ENCODE assay signal across 8 cellular contexts in genomic region chr21:14773777-14774345, GRCh38.
DNase-seq lines count a peak whose midpoint lies in the region; ATAC-seq and TF ChIP-seq lines count a peak whose summit lies in the region.

No MANE protein-coding gene starts in this region.

- peak; percentile 18 for DNase-seq in NK-92 treated with Interleukin-12 subunit alpha and Interleukin-12 subunit beta, amount 100 ng/mL, for 24 hours (lab: John Stamatoyannopoulos, UW)
- DNase-seq in NK-92 (lab: John Stamatoyannopoulos, UW; ENCODE audit: unreplicated experiment) (no peak), activated T-helper 1 cell treated with Interleukin-2 at 50 U/mL for 16 hours (ENCODE audit: low read depth) (peak; percentile 40), left cardiac atrium (peak; percentile 43)
- peak; percentile 74 for DNase-seq in stimulated activated CD4-positive, alpha-beta T cell treated with anti-CD3 and anti-CD28 coated beads, Interleukin-15, amount 100 ng/mL, for 24 hours

- no peak overlapping the region for H3K27ac ChIP-seq in OCI-LY3 (ENCODE audit: low read length)

- intact Hi-C loops in left cardiac atrium (cut with DNase I), result no loop called here

- no peak overlapping the region for H3K9ac ChIP-seq in OCI-LY3 (ENCODE audit: low read length)

- H2AFZ ChIP-seq in OCI-LY3 (ENCODE audit: low read depth, low read length), result no peak overlapping the region

- peak; percentile 73 for TF ChIP-seq CTCF in OCI-LY3 (IDR thresholded peaks at IDR 0.05; ENCODE audit: low read depth, low read length)

- no peaks in the 10 kb centered on the region for H3K79me2 ChIP-seq in OCI-LY3 (ENCODE audit: low read length)

- ATAC-seq in left cardiac atrium, result no peak
- no peak for ATAC-seq in HG02623 (IDR thresholded peaks at IDR 0.05; ENCODE audit: unreplicated experiment)
- ATAC-seq in GM18520 (IDR thresholded peaks at IDR 0.05; ENCODE audit: unreplicated experiment), result no peak

- H3K4me3 ChIP-seq in OCI-LY3 (ENCODE audit: low read length), result no peak overlapping the region

- no peaks in the 10 kb centered on the region for H3K36me3 ChIP-seq in OCI-LY3 (replicated peaks; ENCODE audit: low read depth, low read length)

- no peaks in the 10 kb centered on the region for H3K27me3 ChIP-seq in OCI-LY3 (ENCODE audit: low read depth, low read length)

- peaks cover 5% of the 10 kb centered on the region; the same call in 1 of the 2 replicates for H3K4me1 ChIP-seq in OCI-LY3 (ENCODE audit: low read length)

- H3K4me2 ChIP-seq in OCI-LY3 (ENCODE audit: low read length), result no peak overlapping the region

- H3K9me3 ChIP-seq in OCI-LY3 (ENCODE audit: insufficient read depth, low read length), result no peaks in the 10 kb centered on the region

- no peaks in the 10 kb centered on the region for H4K20me1 ChIP-seq in OCI-LY3 (ENCODE audit: insufficient read depth, low read length)
